In the genomic region with DNA sequence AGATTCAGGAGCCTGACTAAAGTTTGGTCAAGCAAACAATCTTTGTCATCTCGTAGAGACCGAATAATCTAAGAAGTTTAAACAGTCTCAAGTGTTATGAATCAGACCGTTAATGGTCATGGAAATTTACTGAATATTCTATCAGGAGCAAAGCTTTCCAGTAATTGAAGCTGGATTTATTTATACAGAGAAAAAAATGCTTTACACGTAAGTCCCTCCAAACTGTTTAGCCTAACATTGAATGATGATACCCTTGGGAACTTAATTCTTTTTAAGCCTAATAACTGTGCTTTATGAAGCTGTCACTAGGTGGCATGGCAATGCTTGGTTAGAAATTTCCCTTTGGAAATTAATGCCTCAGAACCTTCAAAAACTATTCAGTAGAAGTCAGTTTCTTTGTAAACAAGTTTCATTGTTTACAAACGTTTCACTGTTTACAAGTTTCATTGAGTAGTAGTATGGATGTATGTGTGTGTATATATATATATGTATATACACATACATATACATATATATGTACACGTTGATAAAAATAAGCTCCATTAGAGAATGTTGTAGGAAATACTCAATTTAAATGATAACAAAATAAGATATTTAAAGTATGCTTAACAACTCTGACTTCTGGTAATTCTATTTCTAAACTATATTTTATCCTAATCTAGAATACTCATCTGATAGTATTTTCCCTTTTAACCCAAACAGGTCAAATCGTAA, we compare ENCODE assay signal across 8 cellular contexts. TPM values are rescaled to one million over a fixed set of nuclear protein-coding genes. Genes with fewer than 3 reads are reported as not detected.
DNase-seq lines count a peak whose midpoint lies in the region; ATAC-seq, FAIRE-seq and TF ChIP-seq lines count a peak whose summit lies in the region.

No MANE protein-coding gene starts in this region.

- H3K9me3 ChIP-seq in fibroblast of lung (ENCODE audit: control insufficient read depth, insufficient read depth, low read depth, low read length) (no peaks in the 10 kb centered on the region), osteoblast (ENCODE audit: low read depth, low read length) (no peaks in the 10 kb centered on the region)

- no peaks in the 10 kb centered on the region for H3K36me3 ChIP-seq in fibroblast of lung (ENCODE audit: control insufficient read depth, insufficient read depth, low read length)
- no peaks in the 10 kb centered on the region for H3K36me3 ChIP-seq in osteoblast (ENCODE audit: insufficient read depth, low read length)

- FAIRE-seq in GM18507 (lab: Jason Lieb, UNC), result peak; percentile 67

- TF ChIP-seq CTCF in fibroblast of lung (conservative IDR thresholded peaks at IDR 0.05 in 1 of 2, IDR thresholded peaks at IDR 0.05 in 1 of 2; ENCODE audit: low read depth in 1 of 2, low read length in 2 of 2), result peak; percentile 75 to 82
- TF ChIP-seq CTCF in osteoblast (IDR thresholded peaks at IDR 0.05; ENCODE audit: extremely low read depth, low read depth, low read length), result peak; percentile 81

- H3K9ac ChIP-seq in fibroblast of lung (ENCODE audit: insufficient read depth, low read length), result no peak overlapping the region

- H2AFZ ChIP-seq in fibroblast of lung (ENCODE audit: low read length), result no peak overlapping the region
- H2AFZ ChIP-seq in osteoblast (ENCODE audit: low read length), result peak overlapping the region; percentile 69

- no peak for ATAC-seq in HG02610 (IDR thresholded peaks at IDR 0.05; ENCODE audit: unreplicated experiment)

- H3K27ac ChIP-seq in fibroblast of lung (ENCODE audit: insufficient read depth, low read length) (peak overlapping the region; percentile 56), osteoblast (ENCODE audit: low read depth, low read length) (peak overlapping the region; percentile 29)

- H3K4me2 ChIP-seq in fibroblast of lung (ENCODE audit: extremely low read depth, insufficient read depth, low read length) (peak overlapping the region; percentile 77), osteoblast (ENCODE audit: insufficient read depth, low read length) (peak overlapping the region; percentile 84)

- no peaks in the 10 kb centered on the region for H4K20me1 ChIP-seq in fibroblast of lung (ENCODE audit: control insufficient read depth, extremely low read depth, insufficient read depth, low read length)
- H4K20me1 ChIP-seq in osteoblast (ENCODE audit: insufficient read depth, low read length), result no peaks in the 10 kb centered on the region

- DNase-seq in Ammon's horn (ENCODE audit: low spot score), result peak; percentile 54
- peak; percentile 7 for DNase-seq in GM18507 (ENCODE audit: extremely low spot score, insufficient read length, low read depth)
- peak; percentile 28 for DNase-seq in Jurkat, Clone E6-1 (ENCODE audit: low read depth, low spot score)
- DNase-seq in RPMI7951 (ENCODE audit: low read depth), result peak; percentile 42
- peak; percentile 52 to 85 for DNase-seq in fibroblast of lung (ENCODE audit: low read depth in 2 of 2)
- peak; percentile 66 for DNase-seq in osteoblast (ENCODE audit: insufficient read length, low spot score, missing footprints)
- no peak for DNase-seq in amniotic stem cell (lab: John Stamatoyannopoulos, UW)

- no peaks in the 10 kb centered on the region for H3K27me3 ChIP-seq in fibroblast of lung (ENCODE audit: control insufficient read depth, insufficient read depth, low read length)
- H3K27me3 ChIP-seq in osteoblast (ENCODE audit: insufficient read depth, low read length), result no peaks in the 10 kb centered on the region

- no peaks in the 10 kb centered on the region for H3K79me2 ChIP-seq in fibroblast of lung (ENCODE audit: control insufficient read depth, insufficient read depth, low read length)
- no peaks in the 10 kb centered on the region for H3K79me2 ChIP-seq in osteoblast (ENCODE audit: insufficient read depth, low read length)

- peaks cover 4% of the 10 kb centered on the region for H3K4me1 ChIP-seq in fibroblast of lung (ENCODE audit: control insufficient read depth, extremely low read depth, insufficient read depth, low read length)
- H3K4me1 ChIP-seq in osteoblast (ENCODE audit: insufficient read depth, low read length), result peaks cover 8% of the 10 kb centered on the region

- H3K4me3 ChIP-seq in Jurkat, Clone E6-1 (ENCODE audit: low read length), result no peak overlapping the region
- H3K4me3 ChIP-seq in fibroblast of lung (replicated peaks in 1 of 4; ENCODE audit: control extremely low read depth in 1 of 4, insufficient read depth in 1 of 4, low read depth in 3 of 4, low read length in 4 of 4), result peak overlapping the region in 3 of 4 experiments; percentile 7 to 19 (median 15)
- H3K4me3 ChIP-seq in osteoblast (ENCODE audit: insufficient read depth, low read length), result peak overlapping the region; percentile 59

RNA-seq across cellular contexts. Expression of a gene that starts 32.1 kb away (rescaled TPM):
- polyA plus RNA-seq in Jurkat, Clone E6-1 (2012; ENCODE audit: insufficient read depth, insufficient read length), result 3.5 TPM
- 2.3 and 4.2 TPM in 2 replicates for total RNA-seq in RPMI7951 (2014; rRNA removed; shearing (Covaris generic))
- total RNA-seq in fibroblast of lung (1.0 and 1.2 TPM in 2 replicates), osteoblast (0.36 and 1.5 TPM in 2 replicates)
- 1.3 and 1.9 TPM in 2 replicates for polyA plus RNA-seq in fibroblast of lung
- polyA plus RNA-seq in fibroblast of lung (2012), result 0.61 and 0.66 TPM in 2 replicates
- polyA minus RNA-seq in fibroblast of lung (ENCODE audit: low replicate concordance), result not detected in 2 replicates

RNA-seq across cellular contexts. Expression of a gene that starts 32.2 kb away (rescaled TPM):
- polyA plus RNA-seq in Jurkat, Clone E6-1 (2012; ENCODE audit: insufficient read depth, insufficient read length), result 16.1 TPM
- 35.1 and 37.1 TPM in 2 replicates for total RNA-seq in RPMI7951 (2014; rRNA removed; shearing (Covaris generic))
- total RNA-seq in fibroblast of lung (37.5 and 47.9 TPM in 2 replicates), osteoblast (64.4 and 69.8 TPM in 2 replicates)
- polyA plus RNA-seq in fibroblast of lung, result 34.6 and 43.0 TPM in 2 replicates
- polyA plus RNA-seq in fibroblast of lung (2012), result 21.1 and 25.7 TPM in 2 replicates
- 7.3 and 8.8 TPM in 2 replicates for polyA minus RNA-seq in fibroblast of lung (ENCODE audit: low replicate concordance)

RNA-seq across cellular contexts. Expression of a gene that starts 34.1 kb away (rescaled TPM):
- polyA plus RNA-seq in Jurkat, Clone E6-1 (2012; ENCODE audit: insufficient read depth, insufficient read length), result 34.2 TPM
- total RNA-seq in RPMI7951 (2014; rRNA removed; shearing (Covaris generic)), result 24.7 and 32.0 TPM in 2 replicates
- total RNA-seq in fibroblast of lung, result 13.9 and 16.5 TPM in 2 replicates
- polyA plus RNA-seq in fibroblast of lung, result 23.8 and 34.3 TPM in 2 replicates
- 15.8 and 22.8 TPM in 2 replicates for polyA plus RNA-seq in fibroblast of lung (2012)
- polyA minus RNA-seq in fibroblast of lung (ENCODE audit: low replicate concordance), result 0.86 TPM in 1 of 2 replicates, not detected in the other
- total RNA-seq in osteoblast, result 13.6 and 19.2 TPM in 2 replicates
